ENCODE assay signal across 8 cellular contexts in genomic region chr11:102564110-102564509, GRCh38. TPM values are rescaled to one million over a fixed set of nuclear protein-coding genes. Genes with fewer than 3 reads are reported as not detected.
DNase-seq lines count a peak whose midpoint lies in the region; ATAC-seq and TF ChIP-seq lines count a peak whose summit lies in the region.

No MANE protein-coding gene starts in this region.

- CTCF ChIA-PET in CD8-positive, alpha-beta memory T cell (lab: Charles Lee) = no interaction called here

- ATAC-seq in GM19324 (IDR thresholded peaks at IDR 0.05; ENCODE audit: low FRiP score, unreplicated experiment) (peak; percentile 43), HG03342 (IDR thresholded peaks at IDR 0.05; ENCODE audit: unreplicated experiment) (peak; percentile 67)

- H3K4me1 ChIP-seq in CD8-positive, alpha-beta memory T cell (ENCODE audit: insufficient read depth, low read length) = peaks cover 38% of the 10 kb centered on the region

- H3K27me3 Mint-ChIP-seq in type B pancreatic cell = no peaks in the 10 kb centered on the region
- peaks cover 0 to under 1% of the 10 kb centered on the region in 2 donors for H3K27me3 Mint-ChIP-seq in CD8-positive, alpha-beta memory T cell

- no peak overlapping the region for H3K27ac ChIP-seq in CD8-positive, alpha-beta memory T cell (ENCODE audit: low read depth, low read length)

- no peak overlapping the region for H3K4me3 Mint-ChIP-seq in type B pancreatic cell
- H3K4me3 Mint-ChIP-seq in CD8-positive, alpha-beta memory T cell = no peak overlapping the region

- H3K36me3 ChIP-seq in CD8-positive, alpha-beta memory T cell (ENCODE audit: insufficient read depth, low read length) = no peaks in the 10 kb centered on the region

- no peak for TF ChIP-seq CTCF in type B pancreatic cell (conservative IDR thresholded peaks at IDR 0.05)

- POLR2A ChIA-PET in CD8-positive, alpha-beta memory T cell (lab: Charles Lee) = no interaction called here

- H3K27ac Mint-ChIP-seq in type B pancreatic cell = peak overlapping the region; percentile 63
- H3K27ac Mint-ChIP-seq in CD8-positive, alpha-beta memory T cell = peak overlapping the region in 1 of 8 donors; percentile 19

- no peak overlapping the region for H3K4me3 ChIP-seq in CD8-positive, alpha-beta memory T cell (ENCODE audit: low read length)

- H3K9me3 Mint-ChIP-seq in type B pancreatic cell = peaks cover 13% of the 10 kb centered on the region
- H3K9me3 Mint-ChIP-seq in CD8-positive, alpha-beta memory T cell = peaks cover 0 to 16% (median 6%) of the 10 kb centered on the region in 5 donors

- peak; percentile 42 for DNase-seq in 8988T
- peak; percentile 54 for DNase-seq in astrocyte of the hippocampus (ENCODE audit: low read depth, low spot score)
- no peak for DNase-seq in type B pancreatic cell (ENCODE audit: extremely low spot score, unreplicated experiment)
- no peak for DNase-seq in foreskin melanocyte
- DNase-seq in cerebellar nuclear complex (lab: John Stamatoyannopoulos, UW) = no peak
- DNase-seq in CD8-positive, alpha-beta memory T cell = no peak

- H3K36me3 Mint-ChIP-seq in type B pancreatic cell = no peaks in the 10 kb centered on the region
- H3K36me3 Mint-ChIP-seq in CD8-positive, alpha-beta memory T cell = peaks cover 0 to 15% (median 2%) of the 10 kb centered on the region in 3 donors

- H3K27me3 ChIP-seq in CD8-positive, alpha-beta memory T cell (ENCODE audit: insufficient read depth, low read length, poor library complexity, severe bottlenecking) = no peaks in the 10 kb centered on the region

- no peaks in the 10 kb centered on the region for H3K9me3 ChIP-seq in CD8-positive, alpha-beta memory T cell (ENCODE audit: low read length)

- H3K4me1 Mint-ChIP-seq in type B pancreatic cell (ENCODE audit: unreplicated experiment) = no peaks in the 10 kb centered on the region
- peaks cover 43 to 52% (median 51%) of the 10 kb centered on the region in 3 donors for H3K4me1 Mint-ChIP-seq in CD8-positive, alpha-beta memory T cell

RNA-seq across cellular contexts. Expression of gene MMP7, which starts 33.6 kb away (rescaled TPM):
- total RNA-seq in type B pancreatic cell (ENCODE audit: low replicate concordance) = 1.8 and 3.5 TPM in 2 replicates
- not detected for total RNA-seq in CD8-positive, alpha-beta memory T cell
- not detected for polyA plus RNA-seq in CD8-positive, alpha-beta memory T cell

Comparison
In these comparisons a context has a peak if more than half of its experiments do, and no peak if none do; other contexts are left out.
1. DNase-seq: peak in 8988T (single experiment) and astrocyte of the hippocampus (single experiment); none in type B pancreatic cell (single experiment), foreskin melanocyte (single experiment), cerebellar nuclear complex (0 of 2) and CD8-positive, alpha-beta memory T cell (0 of 5).